ENCODE assay signal across 4 cellular contexts in genomic region chrX:5289949-5290348, GRCh38.
A peak's percentile ranks its signal among the peaks of the same experiment; 100 is the strongest.
DNase-seq lines count a peak whose midpoint lies in the region; ATAC-seq, FAIRE-seq and TF ChIP-seq lines count a peak whose summit lies in the region.
"Not testable (repeated sequence)": the region's sequence is repeated elsewhere in the genome, so short reads cannot be mapped to it uniquely, and the experiment has no call there.

No MANE protein-coding gene starts in this region.

- H3K4me1 ChIP-seq in A549; HEK293 (ENCODE audit: control insufficient read depth, insufficient read depth, low read length); K562 (replicated peaks in 1 of 2; ENCODE audit: control insufficient read depth in 2 of 2, insufficient read depth in 2 of 2, low read length in 2 of 2): not testable (repeated sequence)

- intact Hi-C loops in K562 (cut with micrococcal nuclease): not testable (repeated sequence)

- WGBS in A549 (ENCODE audit: missing lambda C conversion rate): 3% methylated on average over 1 of the region's 1 CpG
- WGBS in K562 (ENCODE audit: insufficient coverage, low coverage, missing lambda C conversion rate): 0% methylated on average over 1 of the region's 1 CpG

- CTCF ChIA-PET in A549 (lab: Yijun Ruan, JAX); HEK293 (lab: Yijun Ruan, JAX); K562 (lab: Yijun Ruan, JAX; ENCODE audit: low intra/inter-chr PET ratio): not testable (repeated sequence)

- H3K79me2 ChIP-seq in K562 (ENCODE audit: control insufficient read depth, insufficient read depth, low read length): not testable (repeated sequence)

- not testable (repeated sequence) for TF ChIP-seq CTCF in A549 (IDR thresholded peaks at IDR 0.05); HEK293 (tag by site-specific recombination; IDR thresholded peaks at IDR 0.05); K562 (IDR thresholded peaks at IDR 0.05 in 2 of 3, conservative IDR thresholded peaks at IDR 0.05 in 1 of 3; ENCODE audit: insufficient read depth in 2 of 3, low read depth in 1 of 3, low read length in 3 of 3)

- H2AFZ ChIP-seq in K562 (ENCODE audit: low read depth, low read length): not testable (repeated sequence)

- not testable (repeated sequence) for TF ChIP-seq EP300 in A549 (IDR thresholded peaks at IDR 0.05); K562 (IDR thresholded peaks at IDR 0.05; ENCODE audit: low read length)

- not testable (repeated sequence) for TF ChIP-seq POLR2A in A549 (IDR thresholded peaks at IDR 0.05; ENCODE audit: low read length); K562 (conservative IDR thresholded peaks at IDR 0.05)

- FAIRE-seq in A549 (lab: Jason Lieb, UNC): peak; percentile 90
- not testable (repeated sequence) for FAIRE-seq in K562 (lab: Jason Lieb, UNC)

- H3K27ac ChIP-seq in A549; HEK293 (ENCODE audit: extremely low read depth, low read depth, low read length); K562 (ENCODE audit: extremely low read depth, low read depth, low read length): not testable (repeated sequence)

- not testable (repeated sequence) for H3K4me3 ChIP-seq in A549; HEK293 (ENCODE audit: low read depth, low read length); K562

- not testable (repeated sequence) for H3K9me1 ChIP-seq in K562 (ENCODE audit: control insufficient read depth, insufficient read depth, low read length)

- POLR2A ChIA-PET in A549 (lab: Yijun Ruan, JAX); HEK293 (lab: Yijun Ruan, JAX): not testable (repeated sequence)
- POLR2A ChIA-PET in K562 (lab: Yijun Ruan, JAX): interaction anchor here (0.6 kb wide), 1 partner anchor 17 kb away, joined by 3 read pairs; no protein-coding TSS in a partner anchor

- H4K20me1 ChIP-seq in K562 (replicated peaks; ENCODE audit: control insufficient read depth, insufficient read depth, low read length): not testable (repeated sequence)

- not testable (repeated sequence) for H3K27me3 ChIP-seq in K562 (ENCODE audit: control insufficient read depth in 2 of 2, insufficient read depth in 2 of 2, low read length in 2 of 2)

- not testable (repeated sequence) for TF ChIP-seq RAD21 in A549 (conservative IDR thresholded peaks at IDR 0.05 in 1 of 2, IDR thresholded peaks at IDR 0.05 in 1 of 2); K562 (CRISPR knock-in tag; conservative IDR thresholded peaks at IDR 0.05 in 1 of 2, IDR thresholded peaks at IDR 0.05 in 1 of 2)

- not testable (repeated sequence) for BruUV-seq in K562 (replicated peaks; lab: Mats Ljungman, UMichigan)

- in situ Hi-C loops in K562 (cut with MboI): not testable (repeated sequence)

- ATAC-seq in A549, SK-N-SH treated with all-trans-retinoic acid at 6 μM for 48 hours, K562: not testable (repeated sequence)

- not testable (repeated sequence) for H3K4me2 ChIP-seq in A549; K562 (ENCODE audit: insufficient read depth, low read length)

- not testable (repeated sequence) for H3K9ac ChIP-seq in K562 (ENCODE audit: insufficient read depth in 1 of 2, low read depth in 2 of 2, low read length in 2 of 2)

- not testable (repeated sequence) for H3K9me3 ChIP-seq in A549; HEK293 (ENCODE audit: control insufficient read depth, insufficient read depth, low read depth, low read length); K562 (replicated peaks; ENCODE audit: control insufficient read depth, insufficient read depth, low read depth, low read length)

- not testable (repeated sequence) for H3K36me3 ChIP-seq in HEK293 (ENCODE audit: control insufficient read depth in 2 of 2, insufficient read depth in 1 of 2, low read length in 2 of 2); K562 (ENCODE audit: control insufficient read depth, insufficient read depth, low read length)

- DNase-seq in A549 (ENCODE audit: low read depth in 1 of 2, low spot score in 1 of 2); K562 (ENCODE audit: extremely low read depth in 1 of 4, low spot score in 3 of 4): not testable (repeated sequence)

TF ChIP-seq in HEK293, 187 proteins besides CTCF, POLR2A, EP300 and RAD21:
- peak; percentile 36; the same call in 1 of the 2 replicates for TF ChIP-seq ZNF146 (tag by site-specific recombination; IDR thresholded peaks at IDR 0.05)

TF ChIP-seq in SK-N-SH treated with all-trans-retinoic acid at 6 μM for 48 hours, 23 proteins besides CTCF, POLR2A, EP300 and RAD21:
- peak; percentile 71 for TF ChIP-seq ZNF8 (CRISPR knock-in tag; IDR thresholded peaks at IDR 0.05)

TF ChIP-seq in K562, 482 proteins besides CTCF, POLR2A, EP300 and RAD21:
- TF ChIP-seq ZNF146 (CRISPR knock-in tag; IDR thresholded peaks at IDR 0.05; ENCODE audit: unreplicated experiment): peak; percentile 59
